ENCODE assay signal across 22 cellular contexts in genomic region chrX:39452404-39452803, GRCh38.
"Had no signal": no experiment of that assay in that cellular context is flagged by ENCODE, and none has a peak within 500 bp of the region (broad histone marks: within the 10 kb centered on the region; RNA-seq: fewer than 3 reads in every experiment).

No MANE protein-coding gene starts in this region.

- H3K36me3 Mint-ChIP-seq: immature natural killer cell; naive B cell; stimulated activated effector memory CD8-positive, alpha-beta T cell treated with anti-CD3 and anti-CD28 coated beads, Interleukin-12 subunit alpha, Interleukin-12 subunit beta, amount 100 ng/mL, for 72 hours; type B pancreatic cell had no signal

- H3K4me3 Mint-ChIP-seq: immature natural killer cell; naive B cell; nephron progenitor cell; stimulated activated effector memory CD8-positive, alpha-beta T cell treated with anti-CD3 and anti-CD28 coated beads, Interleukin-12 subunit alpha, Interleukin-12 subunit beta, amount 100 ng/mL, for 72 hours; type B pancreatic cell had no signal

- H3K27me3 Mint-ChIP-seq: type B pancreatic cell had no signal

- ATAC-seq: gastroesophageal sphincter; left cardiac atrium; lower lobe of right lung; psoas muscle; stimulated activated effector memory CD8-positive, alpha-beta T cell treated with anti-CD3 and anti-CD28 coated beads, Interleukin-12 subunit alpha, Interleukin-12 subunit beta, amount 100 ng/mL, for 72 hours; stimulated activated naive CD8-positive, alpha-beta T cell treated with anti-CD3 and anti-CD28 coated beads, Interleukin-15, Interleukin-2, amounts not matched to agents 100 U/mL and 50 U/mL, for 24 hours had no signal

- H3K27ac Mint-ChIP-seq: immature natural killer cell; naive B cell; nephron progenitor cell; stimulated activated effector memory CD8-positive, alpha-beta T cell treated with anti-CD3 and anti-CD28 coated beads, Interleukin-12 subunit alpha, Interleukin-12 subunit beta, amount 100 ng/mL, for 72 hours; type B pancreatic cell had no signal

- H3K4me1 Mint-ChIP-seq: immature natural killer cell; stimulated activated effector memory CD8-positive, alpha-beta T cell treated with anti-CD3 and anti-CD28 coated beads, Interleukin-12 subunit alpha, Interleukin-12 subunit beta, amount 100 ng/mL, for 72 hours had no signal

- H3K9me3 Mint-ChIP-seq: immature natural killer cell; stimulated activated effector memory CD8-positive, alpha-beta T cell treated with anti-CD3 and anti-CD28 coated beads, Interleukin-12 subunit alpha, Interleukin-12 subunit beta, amount 100 ng/mL, for 72 hours had no signal

- DNase-seq: effector memory CD4-positive, alpha-beta T cell; esophagus squamous epithelium; foreskin fibroblast; glutamatergic neuron; immature natural killer cell; left cardiac atrium; left ventricle myocardium inferior; lower lobe of right lung; mesenchymal stem cell; naive B cell; nephron progenitor cell; psoas muscle; retina; right lobe of liver; stimulated activated CD4-positive, alpha-beta T cell treated with anti-CD3 and anti-CD28 coated beads, Interleukin-4, amount 100 ng/mL, for 1 hour; stimulated activated CD8-positive, alpha-beta memory T cell treated with anti-CD3 and anti-CD28 coated beads, Interleukin-4, amount 100 ng/mL, for 48 hours; stimulated activated naive CD8-positive, alpha-beta T cell treated with anti-CD3 and anti-CD28 coated beads, Interleukin-15, Interleukin-2, amounts not matched to agents 100 U/mL and 50 U/mL, for 24 hours; thyroid gland; uterus had no signal
